13 cellular contexts compared by ENCODE assay signal in genomic region chr5:61029456-61030162, GRCh38.
"Had no signal": no experiment of that assay in that cellular context is flagged by ENCODE, and none has a peak within 500 bp of the region (broad histone marks: within the 10 kb centered on the region; RNA-seq: fewer than 3 reads in every experiment).

No MANE protein-coding gene starts in this region.

- H3K4me3 Mint-ChIP-seq: activated CD4-positive, alpha-beta memory T cell treated with anti-CD3 and anti-CD28 coated beads for 36 hours; activated naive CD8-positive, alpha-beta T cell had no signal

- H3K27me3 Mint-ChIP-seq: activated CD4-positive, alpha-beta memory T cell treated with anti-CD3 and anti-CD28 coated beads for 36 hours; activated naive CD8-positive, alpha-beta T cell had no signal

- H2AFZ ChIP-seq: hepatocyte had no signal

- H3K27ac Mint-ChIP-seq: activated CD4-positive, alpha-beta memory T cell treated with anti-CD3 and anti-CD28 coated beads for 36 hours; activated naive CD8-positive, alpha-beta T cell had no signal

- H3K36me3 ChIP-seq: lower lobe of right lung had no signal

- H3K4me2 ChIP-seq: hepatocyte had no signal

- ATAC-seq: lower lobe of right lung had no signal

- H3K27ac ChIP-seq: hepatocyte, lower lobe of right lung had no signal

- H3K4me1 ChIP-seq: lower lobe of right lung had no signal

- H3K27me3 ChIP-seq: hepatocyte had no signal

- H3K9me3 ChIP-seq: lower lobe of right lung had no signal

- DNase-seq: activated CD4-positive, alpha-beta memory T cell treated with anti-CD3 and anti-CD28 coated beads for 36 hours; activated gamma-delta T cell; activated T-cell treated with anti-CD3 and anti-CD28 coated beads, Interleukin-2, amount 50 U/mL, for 48 hours; anterior cingulate cortex; kidney; lower lobe of right lung; midbrain; posterior cingulate gyrus; stimulated activated CD4-positive, alpha-beta T cell treated with anti-CD3 and anti-CD28 coated beads, Interleukin-2, amount 100 ng/mL, for 24 hours; stimulated activated naive CD4-positive, alpha-beta T cell; T-helper 9 cell had no signal

- H3K4me3 ChIP-seq: hepatocyte, lower lobe of right lung had no signal
